ENCODE assay signal across 28 cellular contexts in genomic region chr11:32310218-32310601, GRCh38.
DNase-seq lines count a peak whose midpoint lies in the region; ATAC-seq and TF ChIP-seq lines count a peak whose summit lies in the region.
"Had no signal": no experiment of that assay in that cellular context is flagged by ENCODE, and none has a peak within 500 bp of the region (broad histone marks: within the 10 kb centered on the region; RNA-seq: fewer than 3 reads in every experiment).

No MANE protein-coding gene starts in this region.

- H3K27me3 ChIP-seq in lower lobe of right lung (ENCODE audit: low read depth) (no peaks in the 10 kb centered on the region), thyroid gland (no peaks in the 10 kb centered on the region), Karpas-422 (ENCODE audit: low read length) (no peaks in the 10 kb centered on the region), gastroesophageal sphincter (peaks cover 14% of the 10 kb centered on the region)
- H3K27me3 ChIP-seq: upper lobe of left lung had no signal

- TF ChIP-seq POLR2A in thyroid gland (IDR thresholded peaks at IDR 0.05), result no peak
- TF ChIP-seq POLR2A in gastroesophageal sphincter (IDR thresholded peaks at IDR 0.05), result no peak

- peak overlapping the region; percentile 14 for H3K27ac ChIP-seq in lower lobe of right lung
- H3K27ac ChIP-seq in thyroid gland, result peak overlapping the region; percentile 79 to 87 (median 80)
- H3K27ac ChIP-seq in Karpas-422 (ENCODE audit: low read length), result no peak overlapping the region
- no peak overlapping the region for H3K27ac ChIP-seq in gastroesophageal sphincter
- H3K27ac ChIP-seq: esophagus muscularis mucosa, PC-9 had no signal

- no peaks in the 10 kb centered on the region for H3K9me3 ChIP-seq in lower lobe of right lung
- H3K9me3 ChIP-seq in thyroid gland, result no peaks in the 10 kb centered on the region
- H3K9me3 ChIP-seq in Karpas-422 (ENCODE audit: low read length), result no peaks in the 10 kb centered on the region
- H3K9me3 ChIP-seq in gastroesophageal sphincter, result no peaks in the 10 kb centered on the region
- H3K9me3 ChIP-seq: esophagus muscularis mucosa, HAP-1, upper lobe of left lung had no signal

- TF ChIP-seq CTCF in epithelial cell of proximal tubule (conservative IDR thresholded peaks at IDR 0.05; ENCODE audit: low read depth, low read length), result no peak
- TF ChIP-seq CTCF in lower lobe of right lung (IDR thresholded peaks at IDR 0.05), result no peak
- TF ChIP-seq CTCF in thyroid gland (IDR thresholded peaks at IDR 0.05), result no peak
- no peak for TF ChIP-seq CTCF in gastroesophageal sphincter (IDR thresholded peaks at IDR 0.05)

- H3K9me2 ChIP-seq in Karpas-422 (replicated peaks; ENCODE audit: insufficient read depth, low read length), result no peaks in the 10 kb centered on the region

- no peaks in the 10 kb centered on the region for H3K36me3 ChIP-seq in lower lobe of right lung
- no peaks in the 10 kb centered on the region for H3K36me3 ChIP-seq in thyroid gland
- H3K36me3 ChIP-seq in Karpas-422 (ENCODE audit: insufficient read depth, low read length), result no peaks in the 10 kb centered on the region
- no peaks in the 10 kb centered on the region for H3K36me3 ChIP-seq in gastroesophageal sphincter
- H3K36me3 ChIP-seq: esophagus muscularis mucosa, HAP-1, upper lobe of left lung had no signal

- H3K4me2 ChIP-seq in Karpas-422 (ENCODE audit: low read depth, low read length, poor library complexity, severe bottlenecking), result no peak overlapping the region
- H3K4me2 ChIP-seq: PC-9 had no signal

- ATAC-seq in lower lobe of right lung (peak; percentile 80 to 86), gastroesophageal sphincter (no peak)
- ATAC-seq: left ventricle myocardium superior; naive thymus-derived CD8-positive, alpha-beta T cell; T-helper 17 cell had no signal

- WGBS in thyroid gland, 2 donors, result 26 to 35% methylated on average over 6 of the region's 6 CpGs
- 47 to 73% methylated on average over 6 of the region's 6 CpGs for WGBS in gastroesophageal sphincter (ENCODE audit: low coverage in 1 of 2), 2 donors

- peak; percentile 43 for DNase-seq in M059J (ENCODE audit: low read depth)
- DNase-seq in epithelial cell of proximal tubule (ENCODE audit: low read depth), result peak; percentile 26
- DNase-seq in lower lobe of right lung, result peak; percentile 80
- peak; percentile 95 for DNase-seq in thyroid gland
- DNase-seq in Karpas-422, result no peak
- no peak for DNase-seq in putamen (ENCODE audit: low spot score)
- no peak for DNase-seq in inferior parietal cortex (ENCODE audit: extremely low spot score)
- DNase-seq: activated CD4-positive, alpha-beta T cell treated with anti-CD3 and anti-CD28 coated beads, Interleukin-2, amount 50 U/mL, for 48 hours; activated CD4-positive, CD25-positive, alpha-beta regulatory T cell treated with anti-CD3 and anti-CD28 coated beads, Interleukin-2, amount 50 U/mL, for 72 hours; activated naive CD4-positive, alpha-beta T cell treated with Interleukin-2 at 50 U/mL for 16 hours; C1 segment of cervical spinal cord; COR-L47; dermis blood vessel endothelial cell; hippocampal formation; left ventricle myocardium superior; midbrain; naive thymus-derived CD8-positive, alpha-beta T cell; NCI-H1048; NCI-H526 treated with DMSO at 0.1 percent for 48 hours; PC-9; Right ventricle myocardium superior; stimulated activated CD4-positive, alpha-beta T cell treated with anti-CD3 and anti-CD28 coated beads, Interleukin-15, amount 100 ng/mL, for 24 hours; stimulated activated CD4-positive, alpha-beta T cell treated with anti-CD3 and anti-CD28 coated beads, Interleukin-4, amount 100 ng/mL, for 4 hours; T-helper 17 cell had no signal

- TF ChIP-seq EP300 in gastroesophageal sphincter (IDR thresholded peaks at IDR 0.05), result no peak

- H2AFZ ChIP-seq in Karpas-422 (ENCODE audit: low read length), result no peak overlapping the region
- H2AFZ ChIP-seq: PC-9 had no signal

- H3K4me3 ChIP-seq in epithelial cell of proximal tubule (ENCODE audit: low read depth, low read length), result no peak overlapping the region
- no peak overlapping the region for H3K4me3 ChIP-seq in lower lobe of right lung
- no peak overlapping the region for H3K4me3 ChIP-seq in thyroid gland (replicated peaks in 1 of 3)
- H3K4me3 ChIP-seq in Karpas-422 (ENCODE audit: low read length), result no peak overlapping the region
- H3K4me3 ChIP-seq in gastroesophageal sphincter, result no peak overlapping the region
- H3K4me3 ChIP-seq: esophagus muscularis mucosa, HAP-1, PC-9, upper lobe of left lung had no signal

- no peaks in the 10 kb centered on the region for H3K79me2 ChIP-seq in Karpas-422 (ENCODE audit: low read length)

- H3K4me1 ChIP-seq in lower lobe of right lung, result peaks cover 5% of the 10 kb centered on the region
- H3K4me1 ChIP-seq in thyroid gland, result peaks cover 26 to 46% of the 10 kb centered on the region in 2 donors
- peaks cover 8% of the 10 kb centered on the region for H3K4me1 ChIP-seq in Karpas-422 (ENCODE audit: low read length)
- H3K4me1 ChIP-seq in gastroesophageal sphincter, result no peaks in the 10 kb centered on the region
- H3K4me1 ChIP-seq: esophagus muscularis mucosa, HAP-1 had no signal

- no peak overlapping the region for H3K9ac ChIP-seq in Karpas-422 (ENCODE audit: low read length)

- intact Hi-C loops in lower lobe of right lung (cut with DNase I), result no loop called here
- intact Hi-C loops in thyroid gland (cut with DNase I), result no loop called here

- no peaks in the 10 kb centered on the region for H4K20me1 ChIP-seq in Karpas-422 (ENCODE audit: insufficient read depth, low read depth, low read length)

Comparison
In these comparisons a context has a peak if more than half of its experiments do, and no peak if none do; other contexts are left out.
1. DNase-seq: peak in M059J (single experiment), epithelial cell of proximal tubule (single experiment), lower lobe of right lung (single experiment) and thyroid gland (2 of 2); none in Karpas-422 (single experiment), putamen (single experiment) and inferior parietal cortex (single experiment).
2. H3K27ac ChIP-seq: peak in lower lobe of right lung (single experiment) and thyroid gland (3 of 3); none in Karpas-422 (single experiment) and gastroesophageal sphincter (0 of 4).